In the genomic region with DNA sequence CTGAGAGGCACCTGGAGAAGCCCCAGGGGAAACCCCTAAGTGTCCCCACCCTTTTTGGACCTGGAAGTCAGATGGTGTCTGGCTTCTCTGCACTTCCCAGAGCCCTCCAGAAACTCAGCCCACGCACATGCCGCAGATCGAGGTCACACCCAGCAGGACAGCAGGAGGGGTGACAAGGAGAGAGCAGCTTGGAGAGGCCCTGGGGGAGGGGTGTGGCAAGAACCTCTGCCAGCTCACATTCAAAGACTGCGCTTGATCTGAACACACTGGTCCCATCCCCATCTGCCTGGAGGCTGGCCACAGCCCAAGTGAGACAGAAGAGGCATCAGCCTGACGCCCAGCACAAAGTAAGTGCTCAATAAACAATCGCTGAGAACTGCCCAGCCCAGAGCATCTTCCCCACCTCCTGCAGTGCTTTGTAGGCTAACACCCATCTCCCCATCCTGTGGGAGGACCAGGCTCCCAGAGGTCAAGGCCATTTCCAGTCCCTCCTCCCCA, we compare ENCODE assay signal across 12 cellular contexts. TPM values are rescaled to one million over a fixed set of nuclear protein-coding genes. Genes with fewer than 3 reads are reported as not detected.
DNase-seq lines count a peak whose midpoint lies in the region; ATAC-seq, FAIRE-seq and TF ChIP-seq lines count a peak whose summit lies in the region.
"Had no signal": no experiment of that assay in that cellular context is flagged by ENCODE, and none has a peak within 500 bp of the region (broad histone marks: within the 10 kb centered on the region; RNA-seq: fewer than 3 reads in every experiment).

No MANE protein-coding gene starts in this region.

- no peaks in the 10 kb centered on the region for H3K36me3 ChIP-seq in K562 (ENCODE audit: control insufficient read depth, insufficient read depth, low read length)
- H3K36me3 ChIP-seq: sigmoid colon had no signal

- no peak overlapping the region for H2AFZ ChIP-seq in K562 (ENCODE audit: low read depth, low read length)

- peaks cover 5% of the 10 kb centered on the region for H3K4me1 Mint-ChIP-seq in activated T-cell treated with anti-CD3 and anti-CD28 coated beads, Interleukin-2, amount 50 U/mL, for 4 hours (ENCODE audit: low read depth)

- no peak for TF ChIP-seq RAD21 in K562 (CRISPR knock-in tag; conservative IDR thresholded peaks at IDR 0.05 in 1 of 2, IDR thresholded peaks at IDR 0.05 in 1 of 2)

- H3K9me1 ChIP-seq in K562 (ENCODE audit: control insufficient read depth, insufficient read depth, low read length): peaks cover 4% of the 10 kb centered on the region

- in situ Hi-C loops in K562 (cut with MboI): no loop called here

- no peak overlapping the region for H3K4me2 ChIP-seq in K562 (ENCODE audit: insufficient read depth, low read length)

- no peak for TF ChIP-seq CTCF in K562 (IDR thresholded peaks at IDR 0.05 in 2 of 3, conservative IDR thresholded peaks at IDR 0.05 in 1 of 3; ENCODE audit: insufficient read depth in 2 of 3, low read depth in 1 of 3, low read length in 3 of 3)

- TF ChIP-seq EP300 in K562 (IDR thresholded peaks at IDR 0.05; ENCODE audit: low read length): no peak

- TF ChIP-seq POLR2A in K562 (conservative IDR thresholded peaks at IDR 0.05): no peak

- H3K4me3 ChIP-seq in K562: no peak overlapping the region
- H3K4me3 ChIP-seq: sigmoid colon had no signal

- 2% methylated on average over 6 of the region's 6 CpGs for WGBS in K562 (ENCODE audit: insufficient coverage, low coverage, missing lambda C conversion rate)

- H3K9me3 Mint-ChIP-seq in activated T-cell treated with anti-CD3 and anti-CD28 coated beads, Interleukin-2, amount 50 U/mL, for 4 hours: no peaks in the 10 kb centered on the region

- H3K36me3 Mint-ChIP-seq in activated T-cell treated with anti-CD3 and anti-CD28 coated beads, Interleukin-2, amount 50 U/mL, for 4 hours (ENCODE audit: insufficient read depth): no peaks in the 10 kb centered on the region

- H3K27me3 ChIP-seq in K562 (ENCODE audit: control insufficient read depth in 2 of 2, insufficient read depth in 2 of 2, low read length in 2 of 2): peaks cover 0 to 22% of the 10 kb centered on the region in 2 experiments; a peak in 2 of 5 replicates

- POLR2A ChIA-PET in K562 (lab: Yijun Ruan, JAX): interaction anchor here (0.9 kb wide), 1 partner anchor 11 kb away, joined by 3 read pairs; no protein-coding TSS in a partner anchor

- no peak for DNase-seq in activated T-cell treated with anti-CD3 and anti-CD28 coated beads, Interleukin-2, amount 50 U/mL, for 4 hours
- DNase-seq in activated T-cell treated with anti-CD3 and anti-CD28 coated beads, Interleukin-2, amount 50 U/mL, for 1 hour: no peak
- DNase-seq in NCI-H2171 (lab: John Stamatoyannopoulos, UW) (peak; percentile 62), K562 (ENCODE audit: extremely low read depth in 1 of 4, low spot score in 3 of 4) (peak; percentile 28 to 66 (median 45)), cerebellar cortex (ENCODE audit: low spot score) (no peak)
- peak; percentile 67 for DNase-seq in stimulated activated CD8-positive, alpha-beta memory T cell treated with anti-CD3 and anti-CD28 coated beads, Interleukin-4, amount 100 ng/mL, for 48 hours
- DNase-seq: amygdala, C1 segment of cervical spinal cord, NCI-H146, sigmoid colon had no signal

- no peaks in the 10 kb centered on the region for H3K9me3 ChIP-seq in K562 (replicated peaks; ENCODE audit: control insufficient read depth, insufficient read depth, low read depth, low read length)
- H3K9me3 ChIP-seq: sigmoid colon had no signal

- peak; percentile 35 to 44 for ATAC-seq in activated T-cell treated with anti-CD3 and anti-CD28 coated beads, Interleukin-2, amount 50 U/mL, for 4 hours
- peak; percentile 48; the same call in 1 of the 3 replicates for ATAC-seq in K562
- no peak for ATAC-seq in GM19035 (IDR thresholded peaks at IDR 0.05; ENCODE audit: unreplicated experiment)
- no peak for ATAC-seq in GM21723 (IDR thresholded peaks at IDR 0.05; ENCODE audit: unreplicated experiment)

- H3K4me1 ChIP-seq in K562 (replicated peaks in 1 of 2; ENCODE audit: control insufficient read depth in 2 of 2, insufficient read depth in 2 of 2, low read length in 2 of 2): no peaks in the 10 kb centered on the region; a peak in 1 of 5 replicates
- H3K4me1 ChIP-seq: sigmoid colon had no signal

- H4K20me1 ChIP-seq in K562 (replicated peaks; ENCODE audit: control insufficient read depth, insufficient read depth, low read length): 0 out of 2 replicates have a peak, but pooled peaks cover 4% of the 10 kb centered on the region

- H3K4me3 Mint-ChIP-seq in activated T-cell treated with anti-CD3 and anti-CD28 coated beads, Interleukin-2, amount 50 U/mL, for 4 hours: no peak overlapping the region

- CTCF ChIA-PET in K562 (lab: Yijun Ruan, JAX; ENCODE audit: low intra/inter-chr PET ratio): no interaction called here

- H3K79me2 ChIP-seq in K562 (ENCODE audit: control insufficient read depth, insufficient read depth, low read length): no peaks in the 10 kb centered on the region

- intact Hi-C loops in K562 (cut with micrococcal nuclease): no loop called here

- no TSS peak for BruUV-seq in K562 (replicated peaks; lab: Mats Ljungman, UMichigan)

- H3K27ac ChIP-seq in K562 (ENCODE audit: extremely low read depth, low read depth, low read length): no peak overlapping the region
- H3K27ac ChIP-seq: sigmoid colon had no signal

- no peak for FAIRE-seq in K562 (lab: Jason Lieb, UNC)

- no peaks in the 10 kb centered on the region for H3K27me3 Mint-ChIP-seq in activated T-cell treated with anti-CD3 and anti-CD28 coated beads, Interleukin-2, amount 50 U/mL, for 4 hours (ENCODE audit: low read depth)

- H3K9ac ChIP-seq in K562 (ENCODE audit: insufficient read depth in 1 of 2, low read depth in 2 of 2, low read length in 2 of 2): 0 out of 4 replicates have a peak overlapping the region, but pooled peaks of 1 of the 2 experiments have one; percentile 17

RNA-seq across cellular contexts. Expression of gene TMPRSS6, which starts 21.4 kb away (rescaled TPM):
- total RNA-seq in activated T-cell treated with anti-CD3 and anti-CD28 coated beads, Interleukin-2, amount 50 U/mL, for 4 hours: 1 to 10 TPM in 1 of 3 donors, under 1 TPM in 2; 0.76 to 1.3 (median 0.89) TPM
- not detected in 2 replicates for total RNA-seq in K562 (2011; cell fraction: chromatin; rRNA removed; ENCODE audit: low replicate concordance)
- total RNA-seq in K562 (2011; cell fraction: nucleolus; rRNA removed): not detected in 2 replicates
- not detected in 2 replicates for total RNA-seq in K562 (2011; cell fraction: nucleoplasm; rRNA removed)
- not detected in 2 replicates for total RNA-seq in K562 (2014; rRNA removed)
- total RNA-seq in K562 (2014; rRNA removed; fragmentation: Illumina TruSeq; extraction: Trizol): not detected in 2 replicates
- total RNA-seq in K562 (2015; rRNA removed; fragmentation: Illumina TruSeq; extraction: Trizol): not detected in 2 replicates
- total RNA-seq in K562 (2021): not detected in 2 replicates
- polyA plus RNA-seq in K562 (2011; rRNA removed): 0.03 TPM in 1 of 2 replicates, not detected in the other
- not detected in 2 replicates for polyA plus RNA-seq in K562 (2011; cell fraction: cytosol; rRNA removed)
- polyA plus RNA-seq in K562 (2011; cell fraction: nucleus; rRNA removed): not detected in 2 replicates
- polyA plus RNA-seq in K562 (2012): not detected in 2 replicates
- polyA plus RNA-seq in K562 (2014; fragmentation: Illumina TruSeq; extraction: Trizol): not detected in 2 replicates
- polyA plus RNA-seq in K562 (2014; fragmentation: Nextera tagmentation; extraction: Ambion mirVana): not detected
- polyA plus RNA-seq in K562 (2014; rRNA removed): not detected in 2 replicates
- not detected in 2 replicates for polyA minus RNA-seq in K562 (2011; rRNA and poly(A)+ RNA removed)
- polyA minus RNA-seq in K562 (2011; cell fraction: cytosol; rRNA and poly(A)+ RNA removed): not detected in 2 replicates
- polyA minus RNA-seq in K562 (2011; cell fraction: nucleus; rRNA and poly(A)+ RNA removed): not detected in 2 replicates
- total RNA-seq: sigmoid colon had no signal

RNA-seq across cellular contexts. Expression of gene KCTD17, which starts 36.6 kb away (rescaled TPM):
- total RNA-seq in activated T-cell treated with anti-CD3 and anti-CD28 coated beads, Interleukin-2, amount 50 U/mL, for 4 hours: 10 to 100 TPM; 33.8 to 39.6 (median 34.3) TPM
- total RNA-seq in K562 (2011; cell fraction: chromatin; rRNA removed; ENCODE audit: low replicate concordance): 1.3 and 3.4 TPM in 2 replicates
- total RNA-seq in K562 (2011; cell fraction: nucleolus; rRNA removed): 0.66 and 2.0 TPM in 2 replicates
- 1.2 and 2.7 TPM in 2 replicates for total RNA-seq in K562 (2011; cell fraction: nucleoplasm; rRNA removed)
- total RNA-seq in K562 (2014; rRNA removed): 0.41 TPM in 2 replicates
- total RNA-seq in K562 (2014; rRNA removed; fragmentation: Illumina TruSeq; extraction: Trizol): 0.44 TPM in 1 of 2 replicates, not detected in the other
- 0.22 TPM in 1 of 2 replicates, not detected in the other for total RNA-seq in K562 (2015; rRNA removed; fragmentation: Illumina TruSeq; extraction: Trizol)
- 0.49 and 0.67 TPM in 2 replicates for total RNA-seq in K562 (2021)
- 0.64 and 1.1 TPM in 2 replicates for polyA plus RNA-seq in K562 (2011; rRNA removed)
- 0.82 and 1.1 TPM in 2 replicates for polyA plus RNA-seq in K562 (2011; cell fraction: cytosol; rRNA removed)
- polyA plus RNA-seq in K562 (2011; cell fraction: nucleus; rRNA removed): 2.6 and 3.6 TPM in 2 replicates
- 0.34 and 0.82 TPM in 2 replicates for polyA plus RNA-seq in K562 (2012)
- 0.21 and 0.51 TPM in 2 replicates for polyA plus RNA-seq in K562 (2014; fragmentation: Illumina TruSeq; extraction: Trizol)
- not detected for polyA plus RNA-seq in K562 (2014; fragmentation: Nextera tagmentation; extraction: Ambion mirVana)
- polyA plus RNA-seq in K562 (2014; rRNA removed): 0.70 and 0.90 TPM in 2 replicates
- polyA minus RNA-seq in K562 (2011; rRNA and poly(A)+ RNA removed): 0.39 and 0.70 TPM in 2 replicates
- polyA minus RNA-seq in K562 (2011; cell fraction: cytosol; rRNA and poly(A)+ RNA removed): not detected in 2 replicates
- 0.40 and 1.2 TPM in 2 replicates for polyA minus RNA-seq in K562 (2011; cell fraction: nucleus; rRNA and poly(A)+ RNA removed)

Comparison
In these comparisons a context has a peak if more than half of its experiments do, and no peak if none do; other contexts are left out.
1. ATAC-seq: peak in activated T-cell treated with anti-CD3 and anti-CD28 coated beads, Interleukin-2, amount 50 U/mL, for 4 hours (2 of 2) and K562 (single experiment); none in GM19035 (single experiment) and GM21723 (single experiment).
2. DNase-seq: peak in NCI-H2171 (single experiment), K562 (4 of 4) and stimulated activated CD8-positive, alpha-beta memory T cell treated with anti-CD3 and anti-CD28 coated beads, Interleukin-4, amount 100 ng/mL, for 48 hours (single experiment); none in activated T-cell treated with anti-CD3 and anti-CD28 coated beads, Interleukin-2, amount 50 U/mL, for 4 hours (single experiment), activated T-cell treated with anti-CD3 and anti-CD28 coated beads, Interleukin-2, amount 50 U/mL, for 1 hour (single experiment) and cerebellar cortex (single experiment).
3. RNA of gene KCTD17, which starts 36.6 kb away (total RNA-seq): 33.8 to 39.6 TPM in activated T-cell treated with anti-CD3 and anti-CD28 coated beads, Interleukin-2, amount 50 U/mL, for 4 hours; 0.22 to 3.4 TPM in K562; every median in the first group is over 4 times any median in the second.